1 cellular context compared by ENCODE assay signal in genomic region chr10:110069502-110069982, GRCh38.
TF ChIP-seq lines count a peak whose summit lies in the region.

No MANE protein-coding gene starts in this region.

TF ChIP-seq in GM12878, 131 proteins besides CTCF, POLR2A, EP300 and RAD21 (continued from another document):
- no peak for TF ChIP-seq REST (IDR thresholded peaks at IDR 0.05; ENCODE audit: low read depth, low read length)
- no peak for TF ChIP-seq BCLAF1 (IDR thresholded peaks at IDR 0.05)
- peak; percentile 55; the same call in 1 of the 2 replicates for TF ChIP-seq ASH2L (IDR thresholded peaks at IDR 0.05; ENCODE audit: borderline replicate concordance, low read depth)
- no peak for TF ChIP-seq SREBF1 (IDR thresholded peaks at IDR 0.05; ENCODE audit: low read length)
- TF ChIP-seq LARP7 (IDR thresholded peaks at IDR 0.05) = no peak
- TF ChIP-seq TBL1XR1 (IDR thresholded peaks at IDR 0.05; ENCODE audit: low read depth, low read length) = no peak
- peak; percentile 73 for TF ChIP-seq MEF2B (IDR thresholded peaks at IDR 0.05; ENCODE audit: partially characterized antibody, poor library complexity, severe bottlenecking)
- TF ChIP-seq DPF2 (IDR thresholded peaks at IDR 0.05) = 0 out of 2 replicates have a peak, but pooled peaks have one; percentile 14
- TF ChIP-seq, protein P1, sequence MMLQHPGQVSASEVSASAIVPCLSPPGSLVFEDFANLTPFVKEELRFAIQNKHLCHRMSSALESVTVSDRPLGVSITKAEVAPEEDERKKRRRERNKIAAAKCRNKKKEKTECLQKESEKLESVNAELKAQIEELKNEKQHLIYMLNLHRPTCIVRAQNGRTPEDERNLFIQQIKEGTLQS (IDR thresholded peaks at IDR 0.05; ENCODE audit: borderline replicate concordance, extremely low read depth, low read depth, low read length) = no peak
- no peak for TF ChIP-seq BRCA1 (IDR thresholded peaks at IDR 0.05; ENCODE audit: low read depth, low read length)
- TF ChIP-seq STAT3 (IDR thresholded peaks at IDR 0.05; ENCODE audit: low read depth, low read length) = no peak
- TF ChIP-seq PAX8 (IDR thresholded peaks at IDR 0.05) = no peak
- TF ChIP-seq ETV6 (conservative IDR thresholded peaks at IDR 0.05 in 1 of 2, IDR thresholded peaks at IDR 0.05 in 1 of 2; ENCODE audit: borderline replicate concordance in 1 of 2, low read depth in 1 of 2) = 0 out of 4 replicates have a peak, but pooled peaks of 1 of the 2 experiments have one; percentile 20
- 0 out of 2 replicates have a peak, but pooled peaks have one; percentile 33 for TF ChIP-seq RCOR1 (conservative IDR thresholded peaks at IDR 0.05; ENCODE audit: low read depth, low read length)
- TF ChIP-seq FOXM1 (IDR thresholded peaks at IDR 0.05; ENCODE audit: low read depth, low read length) = peak; percentile 64; the same call in 1 of the 2 replicates
- no peak for TF ChIP-seq TARDBP (IDR thresholded peaks at IDR 0.05; ENCODE audit: borderline replicate concordance)
- TF ChIP-seq JUNB (IDR thresholded peaks at IDR 0.05) = 0 out of 2 replicates have a peak, but pooled peaks have one; percentile 43
- TF ChIP-seq HDAC6 (IDR thresholded peaks at IDR 0.05; ENCODE audit: unreplicated experiment) = no peak
- 0 out of 4 replicates have a peak, but pooled peaks of 1 of the 2 experiments have one; percentile 17 for TF ChIP-seq IKZF2 (IDR thresholded peaks at IDR 0.05)
- peak; percentile 94 for TF ChIP-seq MTA2 (IDR thresholded peaks at IDR 0.05; ENCODE audit: low read depth)
- TF ChIP-seq NR2C1 (IDR thresholded peaks at IDR 0.05) = no peak
- TF ChIP-seq E4F1 (IDR thresholded peaks at IDR 0.05; ENCODE audit: borderline replicate concordance, partially characterized antibody) = no peak
- no peak for TF ChIP-seq IRF4 (IDR thresholded peaks at IDR 0.05; ENCODE audit: low read depth, low read length)
- peak; percentile 74 for TF ChIP-seq ATF7 (IDR thresholded peaks at IDR 0.05; ENCODE audit: low read depth)
- TF ChIP-seq KAT2A (conservative IDR thresholded peaks at IDR 0.05; ENCODE audit: control insufficient read depth, low read depth, low read length) = no peak
- TF ChIP-seq, protein P2, sequence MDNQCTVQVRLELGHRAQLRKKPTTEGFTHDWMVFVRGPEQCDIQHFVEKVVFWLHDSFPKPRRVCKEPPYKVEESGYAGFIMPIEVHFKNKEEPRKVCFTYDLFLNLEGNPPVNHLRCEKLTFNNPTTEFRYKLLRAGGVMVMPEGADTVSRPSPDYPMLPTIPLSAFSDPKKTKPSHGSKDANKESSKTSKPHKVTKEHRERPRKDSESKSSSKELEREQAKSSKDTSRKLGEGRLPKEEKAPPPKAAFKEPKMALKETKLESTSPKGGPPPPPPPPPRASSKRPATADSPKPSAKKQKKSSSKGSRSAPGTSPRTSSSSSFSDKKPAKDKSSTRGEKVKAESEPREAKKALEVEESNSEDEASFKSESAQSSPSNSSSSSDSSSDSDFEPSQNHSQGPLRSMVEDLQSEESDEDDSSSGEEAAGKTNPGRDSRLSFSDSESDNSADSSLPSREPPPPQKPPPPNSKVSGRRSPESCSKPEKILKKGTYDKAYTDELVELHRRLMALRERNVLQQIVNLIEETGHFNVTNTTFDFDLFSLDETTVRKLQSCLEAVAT (IDR thresholded peaks at IDR 0.05) = no peak
- TF ChIP-seq POU2F2 (IDR thresholded peaks at IDR 0.05; ENCODE audit: borderline replicate concordance, low read depth, low read length) = no peak
- TF ChIP-seq HDGF (IDR thresholded peaks at IDR 0.05) = no peak
- no peak for TF ChIP-seq SMAD1 (IDR thresholded peaks at IDR 0.05; ENCODE audit: low read depth, partially characterized antibody)
- no peak for TF ChIP-seq NFXL1 (IDR thresholded peaks at IDR 0.05; ENCODE audit: borderline replicate concordance)
- TF ChIP-seq ZBTB4 (CRISPR knock-in tag; IDR thresholded peaks at IDR 0.05) = no peak
- TF ChIP-seq CREM (IDR thresholded peaks at IDR 0.05; ENCODE audit: low read depth) = peak; percentile 37; the same call in 1 of the 2 replicates
- TF ChIP-seq USF2 (IDR thresholded peaks at IDR 0.05; ENCODE audit: borderline replicate concordance, low read depth, low read length) = peak; percentile 19; the same call in 1 of the 2 replicates
- no peak for TF ChIP-seq ZNF207 (IDR thresholded peaks at IDR 0.05; ENCODE audit: borderline replicate concordance)
- TF ChIP-seq IRF3 (IDR thresholded peaks at IDR 0.05) = no peak
- no peak for TF ChIP-seq SPI1 (IDR thresholded peaks at IDR 0.05; ENCODE audit: borderline replicate concordance, insufficient read depth, low read depth, low read length)
- TF ChIP-seq SREBF2 (IDR thresholded peaks at IDR 0.05; ENCODE audit: low read length) = no peak
- TF ChIP-seq NR2F1 (conservative IDR thresholded peaks at IDR 0.05) = peak; percentile 93
- TF ChIP-seq RELA (IDR thresholded peaks at IDR 0.05; ENCODE audit: borderline replicate concordance, partially characterized antibody) = no peak
- no peak for TF ChIP-seq SP1 (IDR thresholded peaks at IDR 0.05; ENCODE audit: low read depth, low read length)
- peak; percentile 89 for TF ChIP-seq RUNX3 (IDR thresholded peaks at IDR 0.05; ENCODE audit: low read length)
- no peak for TF ChIP-seq TCF12 (IDR thresholded peaks at IDR 0.05; ENCODE audit: low read depth, low read length)
- no peak for TF ChIP-seq ZBTB33 (IDR thresholded peaks at IDR 0.05)
- TF ChIP-seq ZSCAN29 (IDR thresholded peaks at IDR 0.05) = no peak
